Comparison of ENCODE assay signal across 14 cellular contexts in genomic region chr14:72808564-72808963, GRCh38.
"Had no signal": no experiment of that assay in that cellular context is flagged by ENCODE, and none has a peak within 500 bp of the region (broad histone marks: within the 10 kb centered on the region; RNA-seq: fewer than 3 reads in every experiment).

No MANE protein-coding gene starts in this region.

- H3K9me3 ChIP-seq: ascending aorta, gastroesophageal sphincter had no signal

- H3K4me3 Mint-ChIP-seq: activated T-cell treated with anti-CD3 and anti-CD28 coated beads, Interleukin-2, amount 50 U/mL, for 72 hours; dendritic cell treated with granulocyte-macrophage colony-stimulating factor and Interleukin-4, amounts not matched to agents 40 ng/mL and 50 ng/mL, for 4 days; immature natural killer cell; memory B cell; nephron progenitor cell; stimulated activated effector memory CD8-positive, alpha-beta T cell treated with anti-CD3 and anti-CD28 coated beads, Interleukin-12 subunit alpha, Interleukin-12 subunit beta, amount 100 ng/mL, for 72 hours; type B pancreatic cell had no signal

- H3K36me3 ChIP-seq: ascending aorta, gastroesophageal sphincter had no signal

- H3K27ac Mint-ChIP-seq: activated T-cell treated with anti-CD3 and anti-CD28 coated beads, Interleukin-2, amount 50 U/mL, for 72 hours; dendritic cell treated with granulocyte-macrophage colony-stimulating factor and Interleukin-4, amounts not matched to agents 40 ng/mL and 50 ng/mL, for 4 days; type B pancreatic cell had no signal

- H3K27me3 ChIP-seq: ascending aorta, gastroesophageal sphincter had no signal

- ATAC-seq: activated T-cell treated with anti-CD3 and anti-CD28 coated beads, Interleukin-2, amount 50 U/mL, for 72 hours; gastroesophageal sphincter; stimulated activated effector memory CD8-positive, alpha-beta T cell treated with anti-CD3 and anti-CD28 coated beads, Interleukin-12 subunit alpha, Interleukin-12 subunit beta, amount 100 ng/mL, for 72 hours had no signal

- H3K9me3 Mint-ChIP-seq: activated T-cell treated with anti-CD3 and anti-CD28 coated beads, Interleukin-2, amount 50 U/mL, for 72 hours; dendritic cell treated with granulocyte-macrophage colony-stimulating factor and Interleukin-4, amounts not matched to agents 40 ng/mL and 50 ng/mL, for 4 days; immature natural killer cell; memory B cell; nephron progenitor cell; type B pancreatic cell had no signal

- DNase-seq: activated CD4-positive, alpha-beta T cell treated with anti-CD3 and anti-CD28 coated beads, Interleukin-2, amount 50 U/mL, for 4 hours; activated T-cell treated with anti-CD3 and anti-CD28 coated beads, Interleukin-2, amount 50 U/mL, for 72 hours; central memory CD4-positive, alpha-beta T cell; immature natural killer cell; nephron progenitor cell; SIG-M5; T-helper 2 cell had no signal

- H3K4me3 ChIP-seq: ascending aorta, gastroesophageal sphincter, skin epidermis had no signal

- H3K27ac ChIP-seq: ascending aorta, skin epidermis had no signal

- H3K27me3 Mint-ChIP-seq: dendritic cell treated with granulocyte-macrophage colony-stimulating factor and Interleukin-4, amounts not matched to agents 40 ng/mL and 50 ng/mL, for 4 days; memory B cell; type B pancreatic cell had no signal

- H3K36me3 Mint-ChIP-seq: type B pancreatic cell had no signal
